In genomic region chr3:152707314-152707713, GRCh38 we compare ENCODE assay signal across 18 cellular contexts.
A peak's percentile ranks its signal among the peaks of the same experiment; 100 is the strongest.
DNase-seq lines count a peak whose midpoint lies in the region; ATAC-seq and TF ChIP-seq lines count a peak whose summit lies in the region.
"Had no signal": no experiment of that assay in that cellular context is flagged by ENCODE, and none has a peak within 500 bp of the region (broad histone marks: within the 10 kb centered on the region; RNA-seq: fewer than 3 reads in every experiment).

No MANE protein-coding gene starts in this region.

- H3K79me2 ChIP-seq in fibroblast of lung (ENCODE audit: control insufficient read depth, insufficient read depth, low read length): no peaks in the 10 kb centered on the region

- H3K9me3 ChIP-seq in fibroblast of lung (ENCODE audit: control insufficient read depth, insufficient read depth, low read depth, low read length): no peaks in the 10 kb centered on the region
- H3K9me3 ChIP-seq: esophagus squamous epithelium, HAP-1, tibial nerve had no signal

- no peaks in the 10 kb centered on the region for H3K4me1 ChIP-seq in fibroblast of lung (ENCODE audit: control insufficient read depth, extremely low read depth, insufficient read depth, low read length)
- H3K4me1 ChIP-seq: esophagus squamous epithelium, HAP-1, tibial nerve had no signal

- H3K36me3 ChIP-seq in fibroblast of lung (ENCODE audit: control insufficient read depth, insufficient read depth, low read length): no peaks in the 10 kb centered on the region
- H3K36me3 ChIP-seq: esophagus squamous epithelium, HAP-1, tibial nerve had no signal

- TF ChIP-seq CTCF in GM12865 (IDR thresholded peaks at IDR 0.05; ENCODE audit: insufficient read depth, low read depth, low read length, missing control alignments): no peak
- TF ChIP-seq CTCF in fibroblast of lung (conservative IDR thresholded peaks at IDR 0.05 in 1 of 2, IDR thresholded peaks at IDR 0.05 in 1 of 2; ENCODE audit: low read depth in 1 of 2, low read length in 2 of 2): no peak

- DNase-seq in GM12865 (ENCODE audit: low read depth): peak; percentile 49
- DNase-seq in HT1080 (ENCODE audit: low read depth): peak; percentile 51
- DNase-seq in fibroblast of lung (ENCODE audit: low read depth in 2 of 2): peak in 1 of 2 donors; percentile 20
- no peak for DNase-seq in NCI-H345 (lab: John Stamatoyannopoulos, UW)
- DNase-seq in hippocampal formation (lab: John Stamatoyannopoulos, UW): no peak
- DNase-seq in NCI-H526 (lab: John Stamatoyannopoulos, UW): no peak
- DNase-seq in cerebellar nuclear complex (lab: John Stamatoyannopoulos, UW): no peak
- DNase-seq: activated CD4-positive, alpha-beta T cell treated with anti-CD3 and anti-CD28 coated beads, Interleukin-2, amount 50 U/mL, for 4 hours; activated T-cell treated with anti-CD3 and anti-CD28 coated beads, Interleukin-2, amount 50 U/mL, for 72 hours; esophagus squamous epithelium; left ventricle myocardium superior; MV-4-11; naive thymus-derived CD8-positive, alpha-beta T cell; retina; stimulated activated CD4-positive, alpha-beta T cell treated with anti-CD3 and anti-CD28 coated beads, Interleukin-1b, Interleukin-23, amount 100 ng/mL, for 48 hours had no signal

- H3K27ac ChIP-seq in fibroblast of lung (ENCODE audit: insufficient read depth, low read length): no peak overlapping the region
- H3K27ac ChIP-seq: esophagus squamous epithelium, tibial nerve had no signal

- peak overlapping the region; percentile 37 for H2AFZ ChIP-seq in fibroblast of lung (ENCODE audit: low read length)

- peak; percentile 66 for ATAC-seq in GM21367 (IDR thresholded peaks at IDR 0.05; ENCODE audit: unreplicated experiment)
- ATAC-seq: activated T-cell treated with anti-CD3 and anti-CD28 coated beads, Interleukin-2, amount 50 U/mL, for 72 hours; left ventricle myocardium superior; naive thymus-derived CD8-positive, alpha-beta T cell had no signal

- H3K4me3 ChIP-seq in GM12865 (ENCODE audit: low read depth, low read length): peak overlapping the region; percentile 3
- H3K4me3 ChIP-seq in fibroblast of lung (replicated peaks in 1 of 4; ENCODE audit: control extremely low read depth in 1 of 4, insufficient read depth in 1 of 4, low read depth in 3 of 4, low read length in 4 of 4): peak overlapping the region in 1 of 4 experiments; percentile 2
- H3K4me3 ChIP-seq: esophagus squamous epithelium, HAP-1, tibial nerve had no signal

- no peak overlapping the region for H3K9ac ChIP-seq in fibroblast of lung (ENCODE audit: insufficient read depth, low read length)

- no peaks in the 10 kb centered on the region for H4K20me1 ChIP-seq in fibroblast of lung (ENCODE audit: control insufficient read depth, extremely low read depth, insufficient read depth, low read length)

- no peaks in the 10 kb centered on the region for H3K27me3 ChIP-seq in fibroblast of lung (ENCODE audit: control insufficient read depth, insufficient read depth, low read length)
- H3K27me3 ChIP-seq: esophagus squamous epithelium, tibial nerve had no signal

- H3K4me2 ChIP-seq in fibroblast of lung (ENCODE audit: extremely low read depth, insufficient read depth, low read length): peak overlapping the region; percentile 26

Comparison
In these comparisons a context has a peak if more than half of its experiments do, and no peak if none do; other contexts are left out.
1. DNase-seq: peak in GM12865 (single experiment) and HT1080 (single experiment); none in NCI-H345 (single experiment), hippocampal formation (0 of 2), NCI-H526 (0 of 2) and cerebellar nuclear complex (0 of 2).